Comparison of ENCODE assay signal across 15 cellular contexts in the genomic region with DNA sequence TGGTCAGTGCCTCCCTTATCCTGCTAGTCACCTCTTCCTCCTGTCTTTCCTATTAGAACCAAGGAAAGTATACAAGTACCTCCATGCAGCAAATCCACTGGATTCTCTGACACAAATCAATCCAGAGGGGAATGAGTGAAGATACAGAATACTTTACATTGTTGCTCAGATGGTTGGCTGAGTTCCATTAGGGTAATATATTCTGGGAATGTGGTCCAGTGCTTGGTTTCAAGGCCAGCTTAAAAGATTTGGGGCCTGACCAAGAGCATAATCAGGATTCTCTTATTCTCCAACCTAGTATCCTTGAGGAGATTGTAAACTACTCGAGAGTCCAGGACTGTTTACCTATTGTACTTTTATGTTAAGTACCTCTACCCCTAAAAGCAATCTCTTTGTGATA. TPM values are rescaled to one million over a fixed set of nuclear protein-coding genes. Genes with fewer than 3 reads are reported as not detected.
A peak's percentile ranks its signal among the peaks of the same experiment; 100 is the strongest.
DNase-seq lines count a peak whose midpoint lies in the region; ATAC-seq and TF ChIP-seq lines count a peak whose summit lies in the region.
"Had no signal": no experiment of that assay in that cellular context is flagged by ENCODE, and none has a peak within 500 bp of the region (broad histone marks: within the 10 kb centered on the region; RNA-seq: fewer than 3 reads in every experiment).

No MANE protein-coding gene starts in this region.

- DNase-seq in cardiac muscle cell (ENCODE audit: low read depth in 1 of 2, low spot score in 1 of 2) (peak in 1 of 2 donors; percentile 25), cardiac septum (ENCODE audit: low spot score) (no peak), adipocyte (ENCODE audit: low read depth) (no peak), lung (ENCODE audit: low spot score) (no peak), vagina (ENCODE audit: extremely low spot score in 2 of 2) (no peak), caudate nucleus (lab: John Stamatoyannopoulos, UW) (no peak), NCI-H2107 treated with DMSO at 0.1 percent for 48 hours (lab: John Stamatoyannopoulos, UW; ENCODE audit: unreplicated experiment) (no peak), kidney glomerular epithelial cell (lab: John Stamatoyannopoulos, UW) (no peak)
- DNase-seq: activated effector memory CD4-positive, alpha-beta T cell treated with Interleukin-2 at 50 U/mL for 16 hours; CD8-positive, alpha-beta memory T cell; mucosa of descending colon; nucleus accumbens had no signal

- intact Hi-C loops in cardiac septum (cut with DNase I): no loop called here
- intact Hi-C loops in vagina (cut with DNase I): no loop called here

- H3K9ac ChIP-seq in adipocyte (ENCODE audit: low read length): peak overlapping the region; percentile 36

- H3K4me1 ChIP-seq in cardiac muscle cell (ENCODE audit: low read depth): peaks cover 59% of the 10 kb centered on the region
- peaks cover 43% of the 10 kb centered on the region for H3K4me1 ChIP-seq in adipocyte (ENCODE audit: control insufficient read depth, insufficient read depth, low read length)
- H3K4me1 ChIP-seq in lung (ENCODE audit: control insufficient read depth in 2 of 2, insufficient read depth in 2 of 2, low read length in 2 of 2): peaks cover 6 to 9% of the 10 kb centered on the region in 2 donors
- H3K4me1 ChIP-seq in vagina: peaks cover 22% of the 10 kb centered on the region

- peak; percentile 39 for ATAC-seq in lung (ENCODE audit: insufficient read depth, low FRiP score)
- ATAC-seq: WTC11 had no signal

- peak overlapping the region; percentile 46 for H3K27ac ChIP-seq in cardiac muscle cell
- peak overlapping the region in 1 of 2 donors; percentile 61 for H3K27ac ChIP-seq in lung (ENCODE audit: low read depth in 1 of 2, low read length in 1 of 2)
- peak overlapping the region; percentile 57 for H3K27ac ChIP-seq in vagina
- no peak overlapping the region for H3K27ac ChIP-seq in caudate nucleus (ENCODE audit: low read depth, low read length)
- H3K27ac ChIP-seq: epithelial cell of prostate had no signal

- 45 to 72% methylated on average over 1 of the region's 1 CpG for WGBS in lung, 2 donors

- H3K4me3 ChIP-seq in cardiac muscle cell: no peak overlapping the region
- peak overlapping the region; percentile 65 for H3K4me3 ChIP-seq in adipocyte (ENCODE audit: low read length)
- no peak overlapping the region for H3K4me3 ChIP-seq in lung
- no peak overlapping the region for H3K4me3 ChIP-seq in vagina
- H3K4me3 ChIP-seq: mucosa of descending colon, tibial nerve had no signal

- H3K36me3 ChIP-seq in cardiac muscle cell (no peaks in the 10 kb centered on the region), adipocyte (ENCODE audit: control insufficient read depth, insufficient read depth, low read length, severe bottlenecking) (no peaks in the 10 kb centered on the region), lung (ENCODE audit: control insufficient read depth in 2 of 2, insufficient read depth in 2 of 2, low read length in 2 of 2) (no peaks in the 10 kb centered on the region), vagina (no peaks in the 10 kb centered on the region)
- H3K36me3 ChIP-seq: tibial nerve had no signal

- TF ChIP-seq CTCF in cardiac muscle cell (IDR thresholded peaks at IDR 0.05; ENCODE audit: low read depth, low read length) (no peak), lung (IDR thresholded peaks at IDR 0.05; ENCODE audit: control extremely low read depth, extremely low read depth) (no peak), vagina (IDR thresholded peaks at IDR 0.05) (no peak)

- no peaks in the 10 kb centered on the region for H3K9me3 ChIP-seq in cardiac muscle cell (ENCODE audit: low read depth)
- no peaks in the 10 kb centered on the region for H3K9me3 ChIP-seq in adipocyte (ENCODE audit: control insufficient read depth, low read length)
- no peaks in the 10 kb centered on the region for H3K9me3 ChIP-seq in lung (ENCODE audit: control insufficient read depth in 2 of 2, insufficient read depth in 1 of 2, low read length in 1 of 2)
- no peaks in the 10 kb centered on the region for H3K9me3 ChIP-seq in vagina
- H3K9me3 ChIP-seq: mucosa of descending colon, tibial nerve had no signal

- TF ChIP-seq POLR2A in vagina (IDR thresholded peaks at IDR 0.05): no peak

- H3K27me3 ChIP-seq in cardiac muscle cell (no peaks in the 10 kb centered on the region), adipocyte (replicated peaks; ENCODE audit: control insufficient read depth, insufficient read depth, low read length) (no peaks in the 10 kb centered on the region), lung (ENCODE audit: control insufficient read depth, insufficient read depth) (no peaks in the 10 kb centered on the region), vagina (no peaks in the 10 kb centered on the region)
- H3K27me3 ChIP-seq: tibial nerve had no signal

RNA-seq across cellular contexts. Expression of a gene that starts 23.0 kb away (rescaled TPM):
- 47.0 and 63.6 TPM in 2 replicates for total RNA-seq in cardiac muscle cell
- 15.7 and 20.8 TPM in 2 replicates for polyA plus RNA-seq in cardiac muscle cell
- total RNA-seq in cardiac septum: 7.5 TPM
- total RNA-seq in lung: 10 to 100 TPM; 36.5 to 38.3 TPM
- 10 to 100 TPM in 1 of 2 donors, 1 to 10 TPM in 1; 8.0 to 33.3 TPM for polyA plus RNA-seq in lung
- 19.6 TPM for total RNA-seq in vagina
- polyA plus RNA-seq: CD8-positive, alpha-beta memory T cell had no signal
